Comparison of ENCODE assay signal across 23 cellular contexts in the genomic region with DNA sequence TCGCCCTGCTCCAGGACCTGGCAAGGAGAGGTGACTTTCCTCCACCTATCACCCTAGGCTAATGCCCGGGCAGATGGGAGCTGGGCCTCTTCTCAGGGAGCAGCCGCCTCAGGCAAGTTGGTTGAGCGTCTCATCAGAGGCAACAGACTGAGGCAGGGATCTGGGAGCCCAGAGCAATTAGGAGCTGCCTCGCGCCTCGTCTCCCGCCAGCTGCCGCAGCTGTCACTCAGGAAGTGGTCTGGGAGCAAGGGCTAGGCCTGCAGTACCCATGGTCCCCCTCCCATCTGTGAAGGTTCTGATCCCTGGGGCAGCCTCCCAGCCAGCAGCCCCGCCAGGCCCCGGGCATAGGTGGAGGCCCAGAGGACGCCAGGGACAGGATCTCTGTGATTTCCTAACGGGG. TPM values are rescaled to one million over a fixed set of nuclear protein-coding genes. Genes with fewer than 3 reads are reported as not detected.
DNase-seq lines count a peak whose midpoint lies in the region; TF ChIP-seq lines count a peak whose summit lies in the region.
"Had no signal": no experiment of that assay in that cellular context is flagged by ENCODE, and none has a peak within 500 bp of the region (broad histone marks: within the 10 kb centered on the region; RNA-seq: fewer than 3 reads in every experiment).

No MANE protein-coding gene starts in this region.

- no peak for TF ChIP-seq CTCF in tibial artery (IDR thresholded peaks at IDR 0.05)
- no peak for TF ChIP-seq CTCF in RWPE1 (conservative IDR thresholded peaks at IDR 0.05; ENCODE audit: low read depth)

- no peaks in the 10 kb centered on the region for H3K9me3 ChIP-seq in tibial artery
- H3K9me3 ChIP-seq: A549, heart right ventricle, MG63, transverse colon had no signal

- intact Hi-C loops in tibial artery (cut with DNase I; ENCODE audit: low total_unique reads): no loop called here

- peaks cover 0 to 85% of the 10 kb centered on the region in 2 donors for H3K27me3 ChIP-seq in tibial artery
- H3K27me3 ChIP-seq: MG63 had no signal

- POLR2A ChIA-PET in RWPE1 (lab: Yijun Ruan, JAX; ENCODE audit: low non-redundant PET): no interaction called here

- DNase-seq in NCI-H345 (lab: John Stamatoyannopoulos, UW): peak; percentile 15
- DNase-seq in NCI-H345 treated with DMSO at 0.1 percent for 48 hours (lab: John Stamatoyannopoulos, UW; ENCODE audit: unreplicated experiment): no peak
- DNase-seq in NCI-H1105 treated with DMSO at 0.1 percent for 48 hours (lab: John Stamatoyannopoulos, UW): peak; percentile 62
- DNase-seq in NCI-H69 (lab: John Stamatoyannopoulos, UW): peak; percentile 98
- DNase-seq in retina: peak; percentile 80
- no peak for DNase-seq in tibial artery
- no peak for DNase-seq in cerebellum (ENCODE audit: low spot score)
- no peak for DNase-seq in RWPE1 (ENCODE audit: low spot score)
- DNase-seq: activated B cell treated with CpG ODN at 0.5 μM for 24 hours; activated CD4-positive, alpha-beta T cell treated with anti-CD3 and anti-CD28 coated beads, Interleukin-2, amount 50 U/mL, for 48 hours; activated effector memory CD4-positive, alpha-beta T cell treated with Interleukin-2 at 50 U/mL for 16 hours; activated naive CD8-positive, alpha-beta T cell treated with anti-CD3 and anti-CD28 coated beads, Interleukin-2, amount 10 ng/mL, durations not matched to agents 7 days and 5 days; Calu3; heart right ventricle; MG63; naive thymus-derived CD8-positive, alpha-beta T cell; NCI-H1930; stimulated activated CD4-positive, alpha-beta T cell treated with anti-CD3 and anti-CD28 coated beads, Interleukin-4, amount 100 ng/mL, for 4 hours; transverse colon had no signal

- H3K27ac ChIP-seq in tibial artery: no peak overlapping the region
- no peak overlapping the region for H3K27ac ChIP-seq in RWPE1
- H3K27ac ChIP-seq: A549, epithelial cell of prostate, heart right ventricle, transverse colon had no signal

- no peak overlapping the region for H3K4me3 ChIP-seq in tibial artery
- H3K4me3 ChIP-seq: A549, heart right ventricle, MG63, transverse colon had no signal

- H3K4me1 ChIP-seq in tibial artery: peaks cover 0 to 12% (median 7%) of the 10 kb centered on the region in 4 donors
- H3K4me1 ChIP-seq: A549 had no signal

- no peaks in the 10 kb centered on the region for H3K36me3 ChIP-seq in tibial artery
- H3K36me3 ChIP-seq: heart right ventricle, MG63, transverse colon had no signal

- CTCF ChIA-PET in RWPE1 (lab: Yijun Ruan, JAX): no interaction called here

RNA-seq across cellular contexts. Expression of a gene that starts 4.6 kb away (rescaled TPM):
- total RNA-seq in cerebellum: 12.5 TPM
- total RNA-seq: Calu3, heart right ventricle, mesenteric fat pad, osteoblast, transverse colon had no signal

RNA-seq across cellular contexts. Expression of a gene that starts 51.6 kb away (rescaled TPM):
- 9.3 TPM for total RNA-seq in cerebellum

RNA-seq across cellular contexts. Expression of a gene that starts 51.9 kb away (rescaled TPM):
- 40.3 TPM for total RNA-seq in cerebellum

Comparison
In these comparisons a context has a peak if more than half of its experiments do, and no peak if none do; other contexts are left out.
1. DNase-seq: peak in NCI-H345 (single experiment), NCI-H1105 treated with DMSO at 0.1 percent for 48 hours (single experiment), NCI-H69 (single experiment) and retina (single experiment); none in NCI-H345 treated with DMSO at 0.1 percent for 48 hours (single experiment), tibial artery (0 of 2), cerebellum (single experiment) and RWPE1 (single experiment).